Comparison of ENCODE assay signal across 1 cellular context in genomic region chr12:50659260-50659659, GRCh38.
TF ChIP-seq lines count a peak whose summit lies in the region.

No MANE protein-coding gene starts in this region.

TF ChIP-seq in GM12878, 131 proteins besides CTCF, POLR2A, EP300 and RAD21:
- TF ChIP-seq JUND (IDR thresholded peaks at IDR 0.05; ENCODE audit: low read depth, low read length) = no peak
- no peak for TF ChIP-seq IKZF1 (conservative IDR thresholded peaks at IDR 0.05)
- TF ChIP-seq EGR1 (IDR thresholded peaks at IDR 0.05; ENCODE audit: borderline replicate concordance in 1 of 2, low read depth in 2 of 2, low read length in 2 of 2) = no peak
- TF ChIP-seq TAF1 (IDR thresholded peaks at IDR 0.05; ENCODE audit: borderline replicate concordance, low read depth, low read length) = no peak
